ENCODE assay signal across 3 cellular contexts in genomic region chr10:48653347-48653746, GRCh38.
TF ChIP-seq lines count a peak whose summit lies in the region.

No MANE protein-coding gene starts in this region.

TF ChIP-seq in SK-N-SH, 30 proteins besides CTCF, POLR2A, EP300 and RAD21:
- TF ChIP-seq, protein P1, sequence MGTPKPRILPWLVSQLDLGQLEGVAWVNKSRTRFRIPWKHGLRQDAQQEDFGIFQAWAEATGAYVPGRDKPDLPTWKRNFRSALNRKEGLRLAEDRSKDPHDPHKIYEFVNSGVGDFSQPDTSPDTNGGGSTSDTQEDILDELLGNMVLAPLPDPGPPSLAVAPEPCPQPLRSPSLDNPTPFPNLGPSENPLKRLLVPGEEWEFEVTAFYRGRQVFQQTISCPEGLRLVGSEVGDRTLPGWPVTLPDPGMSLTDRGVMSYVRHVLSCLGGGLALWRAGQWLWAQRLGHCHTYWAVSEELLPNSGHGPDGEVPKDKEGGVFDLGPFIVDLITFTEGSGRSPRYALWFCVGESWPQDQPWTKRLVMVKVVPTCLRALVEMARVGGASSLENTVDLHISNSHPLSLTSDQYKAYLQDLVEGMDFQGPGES (IDR thresholded peaks at IDR 0.05; ENCODE audit: low read depth, low read length), result no peak
- no peak for TF ChIP-seq MEF2A (IDR thresholded peaks at IDR 0.05; ENCODE audit: borderline replicate concordance, low read depth)
- TF ChIP-seq MXI1 (IDR thresholded peaks at IDR 0.05; ENCODE audit: low read depth, low read length), result no peak
- no peak for TF ChIP-seq NRF1 (IDR thresholded peaks at IDR 0.05; ENCODE audit: low read depth, low read length)
- TF ChIP-seq ELF1 (IDR thresholded peaks at IDR 0.05), result no peak
- TF ChIP-seq FOXM1 (IDR thresholded peaks at IDR 0.05; ENCODE audit: low read depth), result no peak
- no peak for TF ChIP-seq EZH2phosphoT487 (IDR thresholded peaks at IDR 0.05; ENCODE audit: borderline replicate concordance, low read depth)

TF ChIP-seq in SK-N-SH treated with all-trans-retinoic acid at 6 μM for 48 hours, 23 proteins besides CTCF, POLR2A, EP300 and RAD21:
- TF ChIP-seq TOX (CRISPR knock-in tag; IDR thresholded peaks at IDR 0.05; ENCODE audit: borderline replicate concordance), result no peak
- no peak for TF ChIP-seq ARNTL (CRISPR knock-in tag; IDR thresholded peaks at IDR 0.05; ENCODE audit: borderline replicate concordance, low read depth)
- TF ChIP-seq ZNF565 (CRISPR knock-in tag; conservative IDR thresholded peaks at IDR 0.05; ENCODE audit: low read depth), result no peak
- TF ChIP-seq GLIS3 (CRISPR knock-in tag; IDR thresholded peaks at IDR 0.05), result no peak
- TF ChIP-seq CSRNP3 (CRISPR knock-in tag; IDR thresholded peaks at IDR 0.05), result no peak
- TF ChIP-seq ZFP3 (CRISPR knock-in tag; IDR thresholded peaks at IDR 0.05), result no peak
- no peak for TF ChIP-seq BACH2 (CRISPR knock-in tag; IDR thresholded peaks at IDR 0.05; ENCODE audit: borderline replicate concordance)
- TF ChIP-seq PATZ1 (CRISPR knock-in tag; IDR thresholded peaks at IDR 0.05; ENCODE audit: borderline replicate concordance), result no peak
- TF ChIP-seq TCF4 (CRISPR knock-in tag; IDR thresholded peaks at IDR 0.05; ENCODE audit: borderline replicate concordance), result no peak

TF ChIP-seq in GM12878, 131 proteins besides CTCF, POLR2A, EP300 and RAD21:
- TF ChIP-seq CEBPB (IDR thresholded peaks at IDR 0.05; ENCODE audit: borderline replicate concordance in 1 of 2, low read depth in 2 of 2, low read length in 2 of 2), result no peak
- TF ChIP-seq, protein P2, sequence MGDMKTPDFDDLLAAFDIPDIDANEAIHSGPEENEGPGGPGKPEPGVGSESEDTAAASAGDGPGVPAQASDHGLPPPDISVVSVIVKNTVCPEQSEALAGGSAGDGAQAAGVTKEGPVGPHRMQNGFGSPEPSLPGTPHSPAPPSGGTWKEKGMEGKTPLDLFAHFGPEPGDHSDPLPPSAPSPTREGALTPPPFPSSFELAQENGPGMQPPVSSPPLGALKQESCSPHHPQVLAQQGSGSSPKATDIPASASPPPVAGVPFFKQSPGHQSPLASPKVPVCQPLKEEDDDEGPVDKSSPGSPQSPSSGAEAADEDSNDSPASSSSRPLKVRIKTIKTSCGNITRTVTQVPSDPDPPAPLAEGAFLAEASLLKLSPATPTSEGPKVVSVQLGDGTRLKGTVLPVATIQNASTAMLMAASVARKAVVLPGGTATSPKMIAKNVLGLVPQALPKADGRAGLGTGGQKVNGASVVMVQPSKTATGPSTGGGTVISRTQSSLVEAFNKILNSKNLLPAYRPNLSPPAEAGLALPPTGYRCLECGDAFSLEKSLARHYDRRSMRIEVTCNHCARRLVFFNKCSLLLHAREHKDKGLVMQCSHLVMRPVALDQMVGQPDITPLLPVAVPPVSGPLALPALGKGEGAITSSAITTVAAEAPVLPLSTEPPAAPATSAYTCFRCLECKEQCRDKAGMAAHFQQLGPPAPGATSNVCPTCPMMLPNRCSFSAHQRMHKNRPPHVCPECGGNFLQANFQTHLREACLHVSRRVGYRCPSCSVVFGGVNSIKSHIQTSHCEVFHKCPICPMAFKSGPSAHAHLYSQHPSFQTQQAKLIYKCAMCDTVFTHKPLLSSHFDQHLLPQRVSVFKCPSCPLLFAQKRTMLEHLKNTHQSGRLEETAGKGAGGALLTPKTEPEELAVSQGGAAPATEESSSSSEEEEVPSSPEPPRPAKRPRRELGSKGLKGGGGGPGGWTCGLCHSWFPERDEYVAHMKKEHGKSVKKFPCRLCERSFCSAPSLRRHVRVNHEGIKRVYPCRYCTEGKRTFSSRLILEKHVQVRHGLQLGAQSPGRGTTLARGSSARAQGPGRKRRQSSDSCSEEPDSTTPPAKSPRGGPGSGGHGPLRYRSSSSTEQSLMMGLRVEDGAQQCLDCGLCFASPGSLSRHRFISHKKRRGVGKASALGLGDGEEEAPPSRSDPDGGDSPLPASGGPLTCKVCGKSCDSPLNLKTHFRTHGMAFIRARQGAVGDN (IDR thresholded peaks at IDR 0.05), result no peak
- no peak for TF ChIP-seq FOXM1 (IDR thresholded peaks at IDR 0.05; ENCODE audit: low read depth, low read length)
- no peak for TF ChIP-seq ZNF217 (IDR thresholded peaks at IDR 0.05)
- no peak for TF ChIP-seq JUND (IDR thresholded peaks at IDR 0.05; ENCODE audit: low read depth, low read length)
- no peak for TF ChIP-seq TCF12 (IDR thresholded peaks at IDR 0.05; ENCODE audit: low read depth, low read length)
- no peak for TF ChIP-seq SUPT20H (IDR thresholded peaks at IDR 0.05; ENCODE audit: borderline replicate concordance, control insufficient read depth, low read depth, low read length)
- TF ChIP-seq SPI1 (IDR thresholded peaks at IDR 0.05; ENCODE audit: borderline replicate concordance, insufficient read depth, low read depth, low read length), result no peak
- TF ChIP-seq TBL1XR1 (IDR thresholded peaks at IDR 0.05; ENCODE audit: low read depth, low read length), result no peak
- TF ChIP-seq RAD51 (IDR thresholded peaks at IDR 0.05), result no peak
- TF ChIP-seq NRF1 (conservative IDR thresholded peaks at IDR 0.05; ENCODE audit: low read depth, low read length), result no peak
- TF ChIP-seq RFX5 (IDR thresholded peaks at IDR 0.05; ENCODE audit: low read depth, low read length), result no peak
